32 cellular contexts compared by ENCODE assay signal in the genomic region with DNA sequence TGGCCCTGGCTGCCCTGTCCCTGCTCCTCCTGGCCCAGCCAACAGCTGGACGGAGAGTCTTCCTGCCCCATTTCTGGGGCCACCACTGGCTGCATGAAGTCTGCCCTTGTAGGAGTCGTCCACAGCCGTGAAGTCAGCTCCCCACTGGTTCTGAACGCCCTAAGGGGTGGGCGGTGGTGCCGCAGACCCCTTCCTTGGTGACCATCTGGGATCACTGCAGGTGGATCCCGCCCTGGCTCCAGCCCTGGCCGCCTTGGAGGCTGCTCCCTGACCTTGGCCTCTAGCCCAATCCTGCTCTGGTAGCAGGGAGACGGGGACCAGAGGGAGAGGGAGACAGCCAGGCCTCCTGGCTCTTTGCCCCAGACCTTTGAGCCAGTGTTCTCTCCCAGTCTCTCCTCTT. TPM values are rescaled to one million over a fixed set of nuclear protein-coding genes. Genes with fewer than 3 reads are reported as not detected.
"Had no signal": no experiment of that assay in that cellular context is flagged by ENCODE, and none has a peak within 500 bp of the region (broad histone marks: within the 10 kb centered on the region; RNA-seq: fewer than 3 reads in every experiment).

No MANE protein-coding gene starts in this region.

- DNase-seq: activated CD4-positive, alpha-beta memory T cell treated with anti-CD3 and anti-CD28 coated beads, Interleukin-2, amount 10 ng/mL, durations not matched to agents 7 days and 5 days; activated CD4-positive, alpha-beta T cell treated with anti-CD3 and anti-CD28 coated beads for 1 hour; activated CD4-positive, alpha-beta T cell treated with anti-CD3 and anti-CD28 coated beads for 36 hours; activated CD4-positive, alpha-beta T cell treated with anti-CD3 and anti-CD28 coated beads for 48 hours; activated CD4-positive, alpha-beta T cell treated with anti-CD3 and anti-CD28 coated beads, Interleukin-2, amount 10 ng/mL, durations not matched to agents 7 days and 5 days; activated CD4-positive, alpha-beta T cell treated with anti-CD3 and anti-CD28 coated beads, Interleukin-2, amount 50 U/mL, for 48 hours; activated CD4-positive, CD25-positive, alpha-beta regulatory T cell; activated CD8-positive, alpha-beta memory T cell treated with anti-CD3 and anti-CD28 coated beads for 24 hours; activated CD8-positive, alpha-beta memory T cell treated with anti-CD3 and anti-CD28 coated beads, Interleukin-2, amount 10 ng/mL, durations not matched to agents 7 days and 5 days; activated CD8-positive, alpha-beta memory T cell treated with anti-CD3 and anti-CD28 coated beads, Interleukin-2, amount 50 U/mL, for 48 hours; activated CD8-positive, alpha-beta T cell treated with anti-CD3 and anti-CD28 coated beads, Interleukin-2, amount 10 ng/mL, durations not matched to agents 7 days and 5 days; activated effector memory CD4-positive, alpha-beta T cell treated with Interleukin-2 at 50 U/mL for 16 hours; activated gamma-delta T cell; activated naive CD4-positive, alpha-beta T cell treated with anti-CD3 and anti-CD28 coated beads, Interleukin-2, amount 10 ng/mL, durations not matched to agents 7 days and 5 days; activated naive CD4-positive, alpha-beta T cell treated with Interleukin-2 at 50 U/mL for 16 hours; activated naive CD8-positive, alpha-beta T cell treated with anti-CD3 and anti-CD28 coated beads, Interleukin-2, amount 10 ng/mL, durations not matched to agents 7 days and 5 days; activated naive CD8-positive, alpha-beta T cell treated with anti-CD3 and anti-CD28 coated beads, Interleukin-2, amount 50 U/mL, for 24 hours; activated T-cell treated with anti-CD3 and anti-CD28 coated beads, Interleukin-2, amount 50 U/mL, for 24 hours; activated T-cell treated with anti-CD3 and anti-CD28 coated beads, Interleukin-2, amount 50 U/mL, for 48 hours; amygdala; body of pancreas; brain microvascular endothelial cell; central memory CD4-positive, alpha-beta T cell; SW 1271; T-helper 1 cell; T-helper 2 cell; T-helper 9 cell; WERI-Rb-1 had no signal

- H3K36me3 ChIP-seq: brain microvascular endothelial cell, breast epithelium had no signal

- H3K4me3 ChIP-seq: body of pancreas, breast epithelium had no signal

- H3K27ac ChIP-seq: body of pancreas, brain microvascular endothelial cell, breast epithelium, WERI-Rb-1 had no signal

- H3K9me3 ChIP-seq: body of pancreas, breast epithelium had no signal

- H3K27me3 ChIP-seq: body of pancreas, brain microvascular endothelial cell had no signal

- H3K4me1 ChIP-seq: body of pancreas, breast epithelium had no signal

- ATAC-seq: activated CD4-positive, alpha-beta T cell treated with anti-CD3 and anti-CD28 coated beads for 36 hours; activated CD4-positive, CD25-positive, alpha-beta regulatory T cell treated with anti-CD3 and anti-CD28 coated beads, Interleukin-2, amount 50 U/mL, for 24 hours; activated CD8-positive, alpha-beta memory T cell treated with anti-CD3 and anti-CD28 coated beads, Interleukin-2, amount 10 ng/mL, durations not matched to agents 7 days and 5 days; activated CD8-positive, alpha-beta T cell treated with anti-CD3 and anti-CD28 coated beads, Interleukin-2, amount 10 ng/mL, durations not matched to agents 7 days and 5 days; activated naive CD8-positive, alpha-beta T cell treated with anti-CD3 and anti-CD28 coated beads, Interleukin-2, amount 50 U/mL, for 24 hours; body of pancreas; WTC11 had no signal

RNA-seq across cellular contexts. Expression of a gene that starts 35.4 kb away (rescaled TPM):
- total RNA-seq: activated CD4-positive, alpha-beta T cell treated with anti-CD3 and anti-CD28 coated beads for 36 hours had no signal
- polyA plus RNA-seq: aorta had no signal
